8 cellular contexts compared by ENCODE assay signal in the genomic region with DNA sequence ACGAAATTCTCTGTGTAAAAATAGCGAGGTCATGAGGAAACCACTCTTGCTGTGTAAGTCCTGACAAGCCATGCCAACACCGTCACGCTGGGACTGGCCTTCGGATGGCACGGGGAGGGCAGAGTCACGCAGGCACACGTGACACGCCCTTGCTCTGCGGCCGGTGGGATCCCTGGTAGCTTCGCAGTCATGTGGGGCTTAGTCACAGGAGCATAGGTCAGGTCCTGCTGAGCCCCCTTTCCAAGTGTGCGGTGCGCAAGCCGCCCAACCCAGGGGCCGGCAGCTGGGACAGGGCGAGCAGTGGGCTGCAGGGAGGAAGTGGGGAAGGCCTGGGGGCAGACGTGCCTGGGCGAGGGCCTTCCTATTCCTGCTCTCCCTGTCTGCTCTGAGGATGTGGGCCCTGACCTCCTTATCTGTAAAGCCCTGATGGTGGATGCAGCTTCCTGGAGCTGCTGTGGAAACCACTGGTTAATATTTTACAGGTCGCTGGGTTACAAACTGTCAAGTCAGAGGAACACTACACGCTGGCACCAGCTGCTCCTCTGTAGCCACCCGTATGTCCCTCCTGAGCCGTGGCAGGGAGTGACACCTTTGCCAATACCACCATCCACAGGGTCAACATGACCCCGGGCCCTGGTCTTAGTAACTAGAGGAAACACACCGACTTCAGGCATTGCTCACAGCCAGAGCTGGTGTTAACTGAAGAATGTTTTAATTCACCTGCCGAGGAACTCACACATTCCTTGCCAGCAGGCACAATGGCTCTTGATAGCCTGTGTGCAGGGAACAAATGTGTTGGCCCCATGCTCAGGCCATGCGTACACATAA. TPM values are rescaled to one million over a fixed set of nuclear protein-coding genes. Genes with fewer than 3 reads are reported as not detected.
DNase-seq lines count a peak whose midpoint lies in the region; ATAC-seq and TF ChIP-seq lines count a peak whose summit lies in the region.

No MANE protein-coding gene starts in this region.

- no peaks in the 10 kb centered on the region for H3K9me3 ChIP-seq in psoas muscle

- H3K27ac Mint-ChIP-seq in nephron progenitor cell: no peak overlapping the region

- H3K4me1 ChIP-seq in psoas muscle: peaks cover 39% of the 10 kb centered on the region

- no peaks in the 10 kb centered on the region for H3K27me3 ChIP-seq in HL-60 (ENCODE audit: insufficient read depth, poor library complexity, severe bottlenecking)
- H3K27me3 ChIP-seq in psoas muscle (ENCODE audit: insufficient read depth in 3 of 3, low read length in 2 of 3): no peaks in the 10 kb centered on the region

- H3K27me3 Mint-ChIP-seq in nephron progenitor cell (ENCODE audit: low read depth, poor library complexity): peaks cover 9% of the 10 kb centered on the region

- no peaks in the 10 kb centered on the region for H3K36me3 Mint-ChIP-seq in nephron progenitor cell (ENCODE audit: low read depth)

- H3K36me3 ChIP-seq in psoas muscle (ENCODE audit: insufficient read depth in 1 of 2, low read depth in 1 of 2): no peaks in the 10 kb centered on the region

- 15 to 21% (median 20%) methylated on average over 26 to 27 of the region's 27 CpGs for WGBS in psoas muscle, 3 donors

- intact Hi-C loops in psoas muscle (cut with DNase I): no loop called here

- TF ChIP-seq CTCF in C4-2B (conservative IDR thresholded peaks at IDR 0.05): no peak
- no peak for TF ChIP-seq CTCF in HL-60 (IDR thresholded peaks at IDR 0.05; ENCODE audit: insufficient read depth, low read length)
- no peak for TF ChIP-seq CTCF in psoas muscle (IDR thresholded peaks at IDR 0.05)
- no peak for TF ChIP-seq CTCF in nephron progenitor cell (IDR thresholded peaks at IDR 0.05)

- H3K27ac ChIP-seq in C4-2B: peak overlapping the region; percentile 6; the same call in 1 of the 2 replicates
- H3K27ac ChIP-seq in HL-60 (replicated peaks): peak overlapping the region; percentile 84
- H3K27ac ChIP-seq in psoas muscle: peak overlapping the region; percentile 99

- peak; percentile 98 for DNase-seq in HL-60 (ENCODE audit: low read depth in 1 of 2, low spot score in 1 of 2)
- DNase-seq in activated CD8-positive, alpha-beta memory T cell treated with anti-CD3 and anti-CD28 coated beads, Interleukin-2, amount 50 U/mL, for 48 hours: peak; percentile 64
- peak; percentile 65 for DNase-seq in globus pallidus (ENCODE audit: low spot score)
- DNase-seq in psoas muscle: peak; percentile 91 to 97
- DNase-seq in D341Med (ENCODE audit: low spot score): no peak
- no peak for DNase-seq in nephron progenitor cell

- no peak overlapping the region for H3K4me3 Mint-ChIP-seq in nephron progenitor cell

- ATAC-seq in GM19463 (IDR thresholded peaks at IDR 0.05; ENCODE audit: unreplicated experiment) (peak; percentile 94), psoas muscle (peak; percentile 96 to 98 (median 98))

- H3K4me3 ChIP-seq in HL-60 (replicated peaks; ENCODE audit: insufficient read depth, low read length) (no peak overlapping the region), psoas muscle (peak overlapping the region; percentile 52)

- H3K4me1 Mint-ChIP-seq in nephron progenitor cell: peaks cover 26% of the 10 kb centered on the region

- peaks cover 9% of the 10 kb centered on the region for H3K9me3 Mint-ChIP-seq in nephron progenitor cell

RNA-seq across cellular contexts. Expression of a gene that starts 17.8 kb away (rescaled TPM):
- 10 to 100 TPM; 51.6 to 88.2 (median 78.6) TPM for total RNA-seq in psoas muscle
- 10 to 100 TPM; 16.4 to 43.9 (median 40.8) TPM for polyA plus RNA-seq in psoas muscle

Comparison
In these comparisons a context has a peak if more than half of its experiments do, and no peak if none do; other contexts are left out.
1. H3K27ac ChIP-seq: peak in every context shown above with its lines; median percentile 99 in psoas muscle; 84 in HL-60; 6 in C4-2B.
2. DNase-seq: peak in HL-60 (2 of 2), activated CD8-positive, alpha-beta memory T cell treated with anti-CD3 and anti-CD28 coated beads, Interleukin-2, amount 50 U/mL, for 48 hours (single experiment), globus pallidus (single experiment) and psoas muscle (2 of 2); none in D341Med (single experiment) and nephron progenitor cell (single experiment).